In the genomic region with DNA sequence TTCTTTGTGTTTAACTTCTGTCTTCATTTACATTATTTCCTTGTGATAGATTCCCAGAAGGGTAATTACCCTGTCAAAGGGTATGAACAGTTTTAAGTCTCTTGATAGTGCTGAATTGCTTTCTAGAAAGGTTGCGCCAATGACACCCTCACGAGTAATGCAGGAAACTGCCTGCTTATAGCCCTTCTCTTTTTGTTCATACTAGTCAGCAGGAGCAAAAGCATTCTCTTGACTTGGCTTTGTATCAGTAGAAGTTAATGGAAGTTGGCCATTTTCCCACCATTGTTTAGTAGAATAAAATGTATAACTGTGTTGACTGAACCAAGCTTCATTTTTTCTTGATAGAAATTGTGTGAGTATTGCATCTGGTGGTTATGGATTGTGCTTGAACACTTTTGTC, we compare ENCODE assay signal across 15 cellular contexts.
A peak's percentile ranks its signal among the peaks of the same experiment; 100 is the strongest.
DNase-seq lines count a peak whose midpoint lies in the region; ATAC-seq and TF ChIP-seq lines count a peak whose summit lies in the region.
"Had no signal": no experiment of that assay in that cellular context is flagged by ENCODE, and none has a peak within 500 bp of the region (broad histone marks: within the 10 kb centered on the region; RNA-seq: fewer than 3 reads in every experiment).

No MANE protein-coding gene starts in this region.

- DNase-seq in EL (peak; percentile 6), dermis blood vessel endothelial cell (peak; percentile 95), myocyte (ENCODE audit: low read depth) (peak; percentile 6), NCI-H187 treated with DMSO at 0.1 percent for 48 hours (lab: John Stamatoyannopoulos, UW) (no peak)
- DNase-seq: activated CD4-positive, CD25-positive, alpha-beta regulatory T cell; activated CD8-positive, alpha-beta memory T cell treated with anti-CD3 and anti-CD28 coated beads, Interleukin-2, amount 10 ng/mL, durations not matched to agents 7 days and 5 days; activated effector memory CD4-positive, alpha-beta T cell treated with anti-CD3 and anti-CD28 coated beads, Interleukin-2, amount 50 U/mL, for 16 hours; Caco-2; glutamatergic neuron; H7; ovary; testis had no signal

- TF ChIP-seq RAD21 in Ishikawa (IDR thresholded peaks at IDR 0.05; ENCODE audit: low read depth) = no peak

- no peak for TF ChIP-seq EP300 in Ishikawa (IDR thresholded peaks at IDR 0.05; ENCODE audit: borderline replicate concordance)

- ATAC-seq in GM19463 (IDR thresholded peaks at IDR 0.05; ENCODE audit: unreplicated experiment) (no peak), GM21717 (IDR thresholded peaks at IDR 0.05; ENCODE audit: unreplicated experiment) (no peak)
- ATAC-seq: activated CD8-positive, alpha-beta memory T cell treated with anti-CD3 and anti-CD28 coated beads, Interleukin-2, amount 10 ng/mL, durations not matched to agents 7 days and 5 days had no signal

TF ChIP-seq in Ishikawa, 13 proteins besides CTCF, POLR2A, EP300 and RAD21:
- TF ChIP-seq NFIC (IDR thresholded peaks at IDR 0.05) = peak; percentile 73
- TF ChIP-seq ZBTB7A (IDR thresholded peaks at IDR 0.05; ENCODE audit: low read depth) = no peak
